In genomic region chr16:71364306-71364705, GRCh38 we compare ENCODE assay signal across 17 cellular contexts. TPM values are rescaled to one million over a fixed set of nuclear protein-coding genes. Genes with fewer than 3 reads are reported as not detected.
DNase-seq lines count a peak whose midpoint lies in the region; ATAC-seq and TF ChIP-seq lines count a peak whose summit lies in the region.
"Had no signal": no experiment of that assay in that cellular context is flagged by ENCODE, and none has a peak within 500 bp of the region (broad histone marks: within the 10 kb centered on the region; RNA-seq: fewer than 3 reads in every experiment).

No MANE protein-coding gene starts in this region.

- DNase-seq in G401 (ENCODE audit: low spot score) (peak; percentile 96), T-helper 17 cell (no peak), endodermal cell (peak; percentile 34), retina (peak; percentile 58), lower leg skin (ENCODE audit: low spot score in 2 of 2) (no peak)
- DNase-seq in activated CD4-positive, alpha-beta T cell treated with anti-CD3 and anti-CD28 coated beads, Interleukin-2, amount 50 U/mL, for 1 hour: no peak
- DNase-seq: Calu3; CD4-positive, alpha-beta memory T cell; DMS79; KBM-7; NCI-H1105; NCI-H510A treated with DMSO at 0.1 percent for 48 hours; PC-3; RPMI8226 had no signal

- no peak overlapping the region for H3K4me3 ChIP-seq in endodermal cell (ENCODE audit: low read length)
- H3K4me3 ChIP-seq in lower leg skin (ENCODE audit: low read depth, poor library complexity, severe bottlenecking): no peak overlapping the region
- H3K4me3 ChIP-seq: BLaER1 had no signal

- no peaks in the 10 kb centered on the region for H3K9me3 ChIP-seq in T-helper 17 cell (ENCODE audit: control insufficient read depth, low read length, poor library complexity, severe bottlenecking)
- no peaks in the 10 kb centered on the region for H3K9me3 ChIP-seq in endodermal cell (ENCODE audit: control insufficient read depth, low read length)
- H3K9me3 ChIP-seq: BLaER1 had no signal

- H3K4me1 Mint-ChIP-seq in T-helper 17 cell (no peaks in the 10 kb centered on the region), endodermal cell (no peaks in the 10 kb centered on the region)

- peaks cover 27% of the 10 kb centered on the region for H3K27me3 ChIP-seq in endodermal cell (ENCODE audit: control insufficient read depth, insufficient read depth, low read length, poor library complexity, severe bottlenecking)
- H3K27me3 ChIP-seq: BLaER1 had no signal

- H3K36me3 ChIP-seq in endodermal cell (ENCODE audit: control insufficient read depth, insufficient read depth, low read length): no peaks in the 10 kb centered on the region
- H3K36me3 ChIP-seq: BLaER1 had no signal

- no peak overlapping the region for H3K4me3 Mint-ChIP-seq in T-helper 17 cell
- no peak overlapping the region for H3K4me3 Mint-ChIP-seq in endodermal cell
- H3K4me3 Mint-ChIP-seq: CD4-positive, alpha-beta memory T cell had no signal

- TF ChIP-seq CTCF in endodermal cell (conservative IDR thresholded peaks at IDR 0.05) (no peak), lower leg skin (IDR thresholded peaks at IDR 0.05) (no peak)

- peak overlapping the region; percentile 62 for H3K27ac ChIP-seq in endodermal cell (ENCODE audit: low read depth, low read length)
- H3K27ac ChIP-seq: BLaER1 had no signal

- in situ Hi-C loops in G401 (cut with HindIII; ENCODE audit: low sequenced_read_pairs): no loop called here

- ATAC-seq in T-helper 17 cell: no peak
- no peak for ATAC-seq in GM18520 (IDR thresholded peaks at IDR 0.05; ENCODE audit: unreplicated experiment)
- ATAC-seq: PC-3 had no signal

- H3K9me3 Mint-ChIP-seq in endodermal cell: no peaks in the 10 kb centered on the region
- H3K9me3 Mint-ChIP-seq: CD4-positive, alpha-beta memory T cell had no signal

- peaks cover 57% of the 10 kb centered on the region for H3K27me3 Mint-ChIP-seq in T-helper 17 cell
- peaks cover 35% of the 10 kb centered on the region for H3K27me3 Mint-ChIP-seq in endodermal cell (ENCODE audit: insufficient read depth)

- WGBS in endodermal cell (ENCODE audit: insufficient coverage in 1 of 2, insufficient read length in 1 of 2), 2 experiments: 75 to 84% methylated on average over 2 to 4 of the region's 4 CpGs
- WGBS in lower leg skin, 2 donors: 50% methylated on average over 4 of the region's 4 CpGs

- no peaks in the 10 kb centered on the region for H3K4me1 ChIP-seq in endodermal cell (ENCODE audit: control insufficient read depth, insufficient read depth, low read length)

- H3K27ac Mint-ChIP-seq in T-helper 17 cell (peak overlapping the region; percentile 51), endodermal cell (no peak overlapping the region)
- H3K27ac Mint-ChIP-seq: CD4-positive, alpha-beta memory T cell had no signal

- TF ChIP-seq POLR2A in lower leg skin (IDR thresholded peaks at IDR 0.05): no peak

- intact Hi-C loops in lower leg skin (cut with DNase I; ENCODE audit: low total_unique reads): no loop called here

- H3K9ac ChIP-seq in endodermal cell (ENCODE audit: extremely low read depth, low read length, poor library complexity, severe bottlenecking): no peak overlapping the region
- H3K9ac ChIP-seq: BLaER1 had no signal

- H3K36me3 Mint-ChIP-seq in T-helper 17 cell (ENCODE audit: low read depth) (no peaks in the 10 kb centered on the region), endodermal cell (ENCODE audit: low read depth) (no peaks in the 10 kb centered on the region)
- H3K36me3 Mint-ChIP-seq: CD4-positive, alpha-beta memory T cell had no signal

RNA-seq across cellular contexts. Expression of gene CALB2, which starts 5.8 kb away (rescaled TPM):
- total RNA-seq in G401 (2014; rRNA removed; shearing (Covaris generic)): 0.14 TPM in 1 of 2 replicates, not detected in the other
- total RNA-seq in T-helper 17 cell: not detected
- total RNA-seq in endodermal cell: 1 to 10 TPM in 1 of 2 donors, not detected in 1; 1.8 TPM
- 5.6 TPM for polyA plus RNA-seq in endodermal cell (2013, experiment 1 of 2)
- 7.4 TPM for polyA plus RNA-seq in endodermal cell (2013, experiment 2 of 2)
- 1 to 10 TPM in 3 of 4 donors, not detected in 1; 3.8 to 5.1 (median 4.1) TPM for total RNA-seq in lower leg skin
- total RNA-seq: A673; CD4-positive, alpha-beta memory T cell had no signal
- polyA plus RNA-seq: CD4-positive, alpha-beta memory T cell had no signal

Comparison
In these comparisons a context has a peak if more than half of its experiments do, and no peak if none do; other contexts are left out.
1. DNase-seq: peak in G401 (single experiment), endodermal cell (single experiment) and retina (single experiment); none in T-helper 17 cell (0 of 3), lower leg skin (0 of 2) and activated CD4-positive, alpha-beta T cell treated with anti-CD3 and anti-CD28 coated beads, Interleukin-2, amount 50 U/mL, for 1 hour (single experiment).